In the genomic region with DNA sequence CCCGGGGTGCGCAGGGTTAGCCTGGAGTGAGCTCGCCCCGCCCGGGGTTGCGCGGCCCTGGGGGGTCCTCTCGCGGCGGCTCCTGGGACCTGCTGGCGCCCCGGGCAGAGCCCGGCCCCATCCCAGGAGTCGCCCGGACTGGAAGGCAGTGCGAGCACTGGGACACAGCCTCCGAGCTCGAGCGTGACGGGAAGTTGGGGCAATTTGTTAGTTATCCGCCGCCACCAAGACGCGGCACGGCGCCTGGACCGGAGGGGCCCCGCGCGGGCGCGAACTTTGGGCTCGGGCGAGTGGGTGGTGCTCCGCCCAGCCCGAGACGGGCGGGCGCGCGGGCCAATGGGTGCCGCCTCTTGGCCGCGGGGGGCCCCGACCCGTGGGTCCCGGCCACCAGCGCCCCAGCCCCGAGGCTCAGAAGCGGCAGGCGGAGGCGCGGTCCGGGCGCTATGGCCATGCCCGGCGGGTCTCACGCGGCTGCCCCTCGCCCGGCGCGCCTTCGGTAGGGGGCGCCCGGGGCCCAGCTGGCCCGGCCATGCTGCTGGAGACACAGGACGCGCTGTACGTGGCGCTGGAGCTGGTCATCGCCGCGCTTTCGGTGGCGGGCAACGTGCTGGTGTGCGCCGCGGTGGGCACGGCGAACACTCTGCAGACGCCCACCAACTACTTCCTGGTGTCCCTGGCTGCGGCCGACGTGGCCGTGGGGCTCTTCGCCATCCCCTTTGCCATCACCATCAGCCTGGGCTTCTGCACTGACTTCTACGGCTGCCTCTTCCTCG, we compare ENCODE assay signal across 8 cellular contexts. TPM values are rescaled to one million over a fixed set of nuclear protein-coding genes. Genes with fewer than 3 reads are reported as not detected.
DNase-seq lines count a peak whose midpoint lies in the region; ATAC-seq, FAIRE-seq and TF ChIP-seq lines count a peak whose summit lies in the region.

A gene (plus strand): TSS at position 411 of the 773 bp plus-strand sequence. CDS start 119 bp downstream, at position 530.

- peak; percentile 41 for TF ChIP-seq CTCF in D721Med (IDR thresholded peaks at IDR 0.05; ENCODE audit: insufficient read depth, missing control alignments)
- peak; percentile 33 to 51 (median 39) for TF ChIP-seq CTCF in esophagus muscularis mucosa (IDR thresholded peaks at IDR 0.05)
- peak in 4 of 7 experiments; percentile 9 to 58 (median 34) for TF ChIP-seq CTCF in stomach (IDR thresholded peaks at IDR 0.05)

- in situ Hi-C loops in HAP-1 (cut with MboI; ENCODE audit: low sequenced_read_pairs): no loop called here

- no peak for FAIRE-seq in D721Med (lab: Jason Lieb, UNC)

- TF ChIP-seq POLR2A in esophagus muscularis mucosa (IDR thresholded peaks at IDR 0.05; ENCODE audit: low read depth) (no peak), stomach (IDR thresholded peaks at IDR 0.05) (no peak)

- H3K4me3 ChIP-seq in HAP-1: peak within 1 kb of the TSS; percentile 57
- H3K4me3 ChIP-seq in esophagus muscularis mucosa: peak within 1 kb of the TSS; percentile 57 to 70 (median 64)
- peak within 1 kb of the TSS; percentile 31 for H3K4me3 ChIP-seq in mucosa of stomach (ENCODE audit: low read length)
- H3K4me3 ChIP-seq in stomach: peak within 1 kb of the TSS; percentile 53 to 74 (median 60)

- WGBS in esophagus muscularis mucosa: 0% methylated on average over 12 of the region's 90 CpGs
- WGBS in stomach, 5 donors: 0 to 1% (median 0%) methylated on average over 9 to 90 of the region's 90 CpGs; no CpG with 5 or more reads in 1 of the 5 donors

- no peak for ATAC-seq in GM19324 (IDR thresholded peaks at IDR 0.05; ENCODE audit: low FRiP score, unreplicated experiment)

- no peaks in the 10 kb centered on the region for H3K9me3 ChIP-seq in HAP-1
- no peaks in the 10 kb centered on the region for H3K9me3 ChIP-seq in esophagus muscularis mucosa
- no peaks in the 10 kb centered on the region for H3K9me3 ChIP-seq in mucosa of stomach (ENCODE audit: control insufficient read depth, low read length)
- no peaks in the 10 kb centered on the region for H3K9me3 ChIP-seq in stomach

- peak within 1 kb of the TSS; percentile 55 for H3K9ac ChIP-seq in mucosa of stomach (ENCODE audit: low read length)

- H3K4me1 ChIP-seq in HAP-1: peaks cover 10% of the 10 kb centered on the region
- peaks cover 17 to 39% (median 34%) of the 10 kb centered on the region in 4 donors for H3K4me1 ChIP-seq in esophagus muscularis mucosa
- peaks cover 35% of the 10 kb centered on the region for H3K4me1 ChIP-seq in mucosa of stomach (ENCODE audit: control insufficient read depth, insufficient read depth, low read length)
- H3K4me1 ChIP-seq in stomach: peaks cover 23 to 42% (median 28%) of the 10 kb centered on the region in 4 donors

- peak within 1 kb of the TSS in 1 of 4 donors; percentile 23 for H3K27ac ChIP-seq in esophagus muscularis mucosa (replicated peaks in 1 of 4)
- H3K27ac ChIP-seq in stomach: peak within 1 kb of the TSS in 3 of 5 donors; percentile 14 to 66 (median 44)

- no peaks in the 10 kb centered on the region for H3K27me3 ChIP-seq in HAP-1 (ENCODE audit: low read depth)
- H3K27me3 ChIP-seq in esophagus muscularis mucosa: peaks cover 0 to 42% (median 4%) of the 10 kb centered on the region in 4 donors
- peaks cover 24% of the 10 kb centered on the region for H3K27me3 ChIP-seq in mucosa of stomach (ENCODE audit: control insufficient read depth, insufficient read depth, low read length)
- H3K27me3 ChIP-seq in stomach: peaks cover 0 to 36% (median 22%) of the 10 kb centered on the region in 3 donors

- H3K36me3 ChIP-seq in HAP-1 (replicated peaks) (no peaks in the 10 kb centered on the region; the same call in 1 of the 2 replicates), esophagus muscularis mucosa (no peaks in the 10 kb centered on the region), mucosa of stomach (ENCODE audit: control insufficient read depth, insufficient read depth, low read length) (no peaks in the 10 kb centered on the region), stomach (no peaks in the 10 kb centered on the region)

- DNase-seq in D721Med (ENCODE audit: insufficient read length, low spot score) (peak; percentile 83), HAP-1 (ENCODE audit: low spot score in 2 of 2) (peak; percentile 46 to 78), NCI-H748 treated with DMSO at 0.1 percent for 48 hours (lab: John Stamatoyannopoulos, UW) (peak; percentile 47), activated T-cell treated with anti-CD3 and anti-CD28 coated beads for 24 hours (ENCODE audit: low read depth) (peak; percentile 39), esophagus muscularis mucosa (ENCODE audit: extremely low spot score) (no peak), stomach (peak; percentile 60)

- intact Hi-C loops in esophagus muscularis mucosa (cut with DNase I) (loop anchor here (10.0 kb wide), 1 partner anchor 50 kb away; a partner anchor contains a TSS), stomach (cut with DNase I; ENCODE audit: low total_unique reads) (no loop called here)

- no peak for TF ChIP-seq EP300 in esophagus muscularis mucosa (IDR thresholded peaks at IDR 0.05)
- TF ChIP-seq EP300 in stomach (IDR thresholded peaks at IDR 0.05): no peak

RNA-seq across cellular contexts. Expression of the gene that starts here (rescaled TPM):
- under 1 TPM; 0.26 to 0.75 (median 0.37) TPM for total RNA-seq in esophagus muscularis mucosa
- 10 to 100 TPM in 1 of 5 donors, 1 to 10 TPM in 1, under 1 TPM in 1, not detected in 2; 0.72 to 18.8 (median 3.5) TPM for total RNA-seq in stomach
- polyA plus RNA-seq in stomach: 1 to 10 TPM in 1 of 3 donors, under 1 TPM in 2; 0.25 to 6.3 (median 0.61) TPM
